40 cellular contexts compared by ENCODE assay signal in the genomic region with DNA sequence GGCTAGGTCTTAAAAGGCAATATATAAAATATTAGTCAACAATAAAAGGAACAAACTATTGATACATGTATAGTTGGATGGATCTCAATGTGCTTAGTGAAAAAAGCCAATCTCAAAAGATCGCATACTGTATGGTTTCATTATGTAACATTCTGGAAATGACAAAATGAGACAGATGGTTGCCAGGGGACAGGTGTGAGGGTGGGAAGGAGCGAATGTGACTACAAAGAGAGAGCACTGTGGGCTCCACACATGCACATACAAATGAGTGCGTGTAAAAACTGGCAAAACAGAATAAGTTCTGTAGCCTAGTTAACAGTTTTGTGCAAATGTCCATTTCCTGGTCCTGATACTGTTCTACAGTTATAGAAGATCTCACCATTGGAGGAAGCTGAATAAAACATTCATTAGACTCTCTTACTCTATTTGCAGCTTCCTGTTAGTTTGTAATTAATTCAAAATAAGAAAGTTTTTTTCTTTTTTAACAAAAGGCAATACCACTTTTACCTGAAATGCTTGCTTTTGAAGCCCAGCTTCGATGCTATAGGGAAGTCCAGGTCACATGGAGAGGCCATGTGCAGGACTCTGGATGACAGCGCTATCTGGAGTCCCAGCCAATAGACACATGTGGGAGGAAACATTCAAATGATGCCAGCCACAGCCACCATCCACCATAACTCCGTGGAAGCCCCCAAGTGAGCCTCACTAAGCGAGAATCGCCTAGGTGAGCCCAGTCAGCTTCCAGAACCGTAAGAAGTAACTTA. TPM values are rescaled to one million over a fixed set of nuclear protein-coding genes. Genes with fewer than 3 reads are reported as not detected.
"Had no signal": no experiment of that assay in that cellular context is flagged by ENCODE, and none has a peak within 500 bp of the region (broad histone marks: within the 10 kb centered on the region; RNA-seq: fewer than 3 reads in every experiment).

No MANE protein-coding gene starts in this region.

- H3K27ac ChIP-seq: adrenal gland, body of pancreas, coronary artery, dorsolateral prefrontal cortex, gastroesophageal sphincter, hepatocyte, neutrophil, sigmoid colon, thyroid gland, upper lobe of right lung had no signal

- H3K9me3 ChIP-seq: adrenal gland, body of pancreas, gastroesophageal sphincter, neutrophil, sigmoid colon, thyroid gland, upper lobe of right lung had no signal

- H3K4me3 ChIP-seq: adrenal gland, body of pancreas, coronary artery, dorsolateral prefrontal cortex, gastroesophageal sphincter, hepatocyte, sigmoid colon, thyroid gland, upper lobe of right lung had no signal

- H3K27ac Mint-ChIP-seq: activated B cell treated with CpG ODN at 0.5 μM for 24 hours; activated naive CD4-positive, alpha-beta T cell treated with anti-CD3 and anti-CD28 coated beads for 36 hours; activated naive CD8-positive, alpha-beta T cell treated with anti-CD3 and anti-CD28 coated beads for 36 hours; activated T-helper 1 cell treated with anti-CD3 and anti-CD28 coated beads, Interleukin-12 subunit alpha, Interleukin-12 subunit beta, Interleukin-2, Interleukin-4 antibody, amounts not matched to agents 30 ng/mL and 10 ng/mL and 1 ng/mL, durations not matched to agents 14 hours and 24 hours and 36 hours; effector memory CD8-positive, alpha-beta T cell; naive B cell; nephron progenitor cell; stimulated activated effector memory CD8-positive, alpha-beta T cell treated with anti-CD3 and anti-CD28 coated beads, Interleukin-12 subunit alpha, Interleukin-12 subunit beta, amount 100 ng/mL, for 72 hours; stimulated activated naive CD8-positive, alpha-beta T cell treated with anti-CD3 and anti-CD28 coated beads, Interleukin-15, amount 100 ng/mL, for 72 hours had no signal

- H3K4me1 ChIP-seq: adrenal gland, gastroesophageal sphincter, sigmoid colon, thyroid gland, upper lobe of right lung had no signal

- H3K4me1 Mint-ChIP-seq: activated B cell treated with CpG ODN at 0.5 μM for 24 hours; activated naive CD8-positive, alpha-beta T cell treated with anti-CD3 and anti-CD28 coated beads for 36 hours; naive B cell; nephron progenitor cell; stimulated activated effector memory CD8-positive, alpha-beta T cell treated with anti-CD3 and anti-CD28 coated beads, Interleukin-12 subunit alpha, Interleukin-12 subunit beta, amount 100 ng/mL, for 72 hours; stimulated activated naive CD8-positive, alpha-beta T cell treated with anti-CD3 and anti-CD28 coated beads, Interleukin-15, amount 100 ng/mL, for 72 hours had no signal

- H3K27me3 ChIP-seq: adrenal gland, body of pancreas, dorsolateral prefrontal cortex, gastroesophageal sphincter, hepatocyte, neutrophil, sigmoid colon, thyroid gland, upper lobe of right lung had no signal

- H3K9me3 Mint-ChIP-seq: activated B cell treated with CpG ODN at 0.5 μM for 24 hours; activated naive CD4-positive, alpha-beta T cell treated with anti-CD3 and anti-CD28 coated beads for 36 hours; activated naive CD8-positive, alpha-beta T cell treated with anti-CD3 and anti-CD28 coated beads for 36 hours; activated T-helper 1 cell treated with anti-CD3 and anti-CD28 coated beads, Interleukin-12 subunit alpha, Interleukin-12 subunit beta, Interleukin-2, Interleukin-4 antibody, amounts not matched to agents 30 ng/mL and 10 ng/mL and 1 ng/mL, durations not matched to agents 14 hours and 24 hours and 36 hours; effector memory CD8-positive, alpha-beta T cell; naive B cell; nephron progenitor cell; stimulated activated effector memory CD8-positive, alpha-beta T cell treated with anti-CD3 and anti-CD28 coated beads, Interleukin-12 subunit alpha, Interleukin-12 subunit beta, amount 100 ng/mL, for 72 hours; stimulated activated naive CD8-positive, alpha-beta T cell treated with anti-CD3 and anti-CD28 coated beads, Interleukin-15, amount 100 ng/mL, for 72 hours had no signal

- H3K36me3 ChIP-seq: adrenal gland, gastroesophageal sphincter, neutrophil, sigmoid colon, thyroid gland, upper lobe of right lung had no signal

- H3K79me2 ChIP-seq: hepatocyte had no signal

- H3K27me3 Mint-ChIP-seq: activated B cell treated with CpG ODN at 0.5 μM for 24 hours; activated naive CD8-positive, alpha-beta T cell treated with anti-CD3 and anti-CD28 coated beads for 36 hours; naive B cell; stimulated activated naive CD8-positive, alpha-beta T cell treated with anti-CD3 and anti-CD28 coated beads, Interleukin-15, amount 100 ng/mL, for 72 hours had no signal

- H3K4me3 Mint-ChIP-seq: activated B cell treated with CpG ODN at 0.5 μM for 24 hours; activated naive CD4-positive, alpha-beta T cell treated with anti-CD3 and anti-CD28 coated beads for 36 hours; activated naive CD8-positive, alpha-beta T cell treated with anti-CD3 and anti-CD28 coated beads for 36 hours; activated T-helper 1 cell treated with anti-CD3 and anti-CD28 coated beads, Interleukin-12 subunit alpha, Interleukin-12 subunit beta, Interleukin-2, Interleukin-4 antibody, amounts not matched to agents 30 ng/mL and 10 ng/mL and 1 ng/mL, durations not matched to agents 14 hours and 24 hours and 36 hours; effector memory CD8-positive, alpha-beta T cell; naive B cell; nephron progenitor cell; stimulated activated effector memory CD8-positive, alpha-beta T cell treated with anti-CD3 and anti-CD28 coated beads, Interleukin-12 subunit alpha, Interleukin-12 subunit beta, amount 100 ng/mL, for 72 hours; stimulated activated naive CD8-positive, alpha-beta T cell treated with anti-CD3 and anti-CD28 coated beads, Interleukin-15, amount 100 ng/mL, for 72 hours had no signal

- H3K4me2 ChIP-seq: hepatocyte had no signal

- H3K36me3 Mint-ChIP-seq: activated naive CD8-positive, alpha-beta T cell treated with anti-CD3 and anti-CD28 coated beads for 36 hours; naive B cell; stimulated activated effector memory CD8-positive, alpha-beta T cell treated with anti-CD3 and anti-CD28 coated beads, Interleukin-12 subunit alpha, Interleukin-12 subunit beta, amount 100 ng/mL, for 72 hours had no signal

- DNase-seq: activated B cell treated with CpG ODN at 0.5 μM for 24 hours; activated CD4-positive, alpha-beta T cell treated with anti-CD3 and anti-CD28 coated beads, Interleukin-2, amount 50 U/mL, for 4 hours; activated effector memory CD4-positive, alpha-beta T cell treated with anti-CD3 and anti-CD28 coated beads, Interleukin-2, amount 50 U/mL, for 16 hours; activated naive CD4-positive, alpha-beta T cell treated with anti-CD3 and anti-CD28 coated beads for 36 hours; activated naive CD8-positive, alpha-beta T cell treated with anti-CD3 and anti-CD28 coated beads for 36 hours; activated T-cell treated with anti-CD3 and anti-CD28 coated beads for 4 hours; adrenal gland; aorta; body of pancreas; cerebellar nuclear complex; dorsolateral prefrontal cortex; effector memory CD8-positive, alpha-beta T cell; left cardiac atrium; mammary epithelial cell; naive B cell; nephron progenitor cell; retina; sigmoid colon; small intestine; stimulated activated CD4-positive, alpha-beta T cell treated with anti-CD3 and anti-CD28 coated beads, Interleukin-4, amount 100 ng/mL, for 24 hours; stimulated activated naive CD8-positive, alpha-beta T cell treated with anti-CD3 and anti-CD28 coated beads, Interleukin-15, amount 100 ng/mL, for 72 hours; substantia nigra; thyroid gland; upper lobe of right lung had no signal

- H2AFZ ChIP-seq: hepatocyte had no signal

RNA-seq across cellular contexts. Expression of a gene that starts 21.0 kb away (rescaled TPM):
- total RNA-seq: activated B cell treated with CpG ODN at 0.5 μM for 24 hours; activated naive CD4-positive, alpha-beta T cell treated with anti-CD3 and anti-CD28 coated beads for 36 hours; activated naive CD8-positive, alpha-beta T cell treated with anti-CD3 and anti-CD28 coated beads for 36 hours; activated T-helper 1 cell treated with anti-CD3 and anti-CD28 coated beads, Interleukin-12 subunit alpha, Interleukin-12 subunit beta, Interleukin-2, Interleukin-4 antibody, amounts not matched to agents 30 ng/mL and 10 ng/mL and 1 ng/mL, durations not matched to agents 14 hours and 24 hours and 36 hours; adrenal gland; aorta; body of pancreas; endothelial cell of umbilical vein; fibroblast of lung; fibroblast of villous mesenchyme; gastroesophageal sphincter; hepatocyte; left cardiac atrium; liver; mammary epithelial cell; mucosa of gallbladder; osteocyte; posterior vena cava; sigmoid colon; T-helper 2 cell treated with Interferon-gamma antibody and Interleukin-4, amounts not matched to agents 100 ng/mL and 5 ng/mL, for 36 hours; thyroid gland; upper lobe of right lung had no signal
- polyA plus RNA-seq: adrenal gland, aorta, endothelial cell of umbilical vein, esophagus, fibroblast of lung, hepatocyte, keratinocyte, liver, mammary epithelial cell, sigmoid colon had no signal

RNA-seq across cellular contexts. Expression of a gene that starts 47.5 kb away (rescaled TPM):
- total RNA-seq: activated B cell treated with CpG ODN at 0.5 μM for 24 hours; activated naive CD4-positive, alpha-beta T cell treated with anti-CD3 and anti-CD28 coated beads for 36 hours; activated naive CD8-positive, alpha-beta T cell treated with anti-CD3 and anti-CD28 coated beads for 36 hours; activated T-helper 1 cell treated with anti-CD3 and anti-CD28 coated beads, Interleukin-12 subunit alpha, Interleukin-12 subunit beta, Interleukin-2, Interleukin-4 antibody, amounts not matched to agents 30 ng/mL and 10 ng/mL and 1 ng/mL, durations not matched to agents 14 hours and 24 hours and 36 hours; adrenal gland; aorta; body of pancreas; endothelial cell of umbilical vein; fibroblast of lung; fibroblast of villous mesenchyme; gastroesophageal sphincter; hepatocyte; left cardiac atrium; liver; mammary epithelial cell; mucosa of gallbladder; osteocyte; posterior vena cava; sigmoid colon; T-helper 2 cell treated with Interferon-gamma antibody and Interleukin-4, amounts not matched to agents 100 ng/mL and 5 ng/mL, for 36 hours; thyroid gland; upper lobe of right lung had no signal
- polyA plus RNA-seq: adrenal gland, aorta, endothelial cell of umbilical vein, esophagus, fibroblast of lung, hepatocyte, keratinocyte, liver, mammary epithelial cell, sigmoid colon, small intestine had no signal
